16 cellular contexts compared by ENCODE assay signal in the genomic region with DNA sequence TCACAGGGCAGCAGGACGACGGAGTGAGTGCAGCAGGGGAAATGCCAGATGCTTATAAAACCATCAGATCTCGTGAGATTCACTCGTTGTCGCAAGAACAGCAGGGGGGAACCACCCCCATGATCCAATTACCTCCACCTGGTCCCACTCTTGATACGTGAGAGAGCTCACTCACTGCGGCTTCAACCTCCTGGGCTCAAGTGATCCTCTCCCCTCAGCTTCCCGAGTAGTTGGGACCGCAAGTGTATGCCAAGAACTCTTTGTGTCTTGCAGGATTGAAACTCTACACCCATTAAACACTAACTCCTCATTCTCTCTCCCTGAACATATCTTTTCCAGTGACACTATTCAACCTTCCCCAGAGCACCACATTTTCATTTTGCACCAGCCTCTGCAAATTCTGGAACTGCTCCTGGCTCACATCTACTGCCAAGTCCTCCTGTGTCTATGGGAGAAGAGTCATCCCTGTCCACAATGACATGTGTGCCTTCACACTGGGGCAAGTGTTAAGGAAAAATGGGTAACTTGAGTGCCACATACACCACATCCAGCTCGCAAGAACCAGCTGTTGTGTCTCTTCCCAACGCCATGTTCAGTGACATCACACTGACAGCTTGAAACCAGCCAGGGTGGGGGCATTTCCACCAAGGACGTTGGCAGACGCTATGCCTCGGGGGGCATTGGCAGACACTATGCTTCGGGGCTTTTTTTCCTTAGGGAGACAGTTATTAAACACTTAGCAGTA.
"Had no signal": no experiment of that assay in that cellular context is flagged by ENCODE, and none has a peak within 500 bp of the region (broad histone marks: within the 10 kb centered on the region; RNA-seq: fewer than 3 reads in every experiment).

No MANE protein-coding gene starts in this region.

- H3K4me1 ChIP-seq: lower lobe of right lung, transverse colon had no signal

- DNase-seq: activated CD4-positive, alpha-beta T cell treated with anti-CD3 and anti-CD28 coated beads, Interleukin-2, amount 50 U/mL, for 4 hours; activated CD4-positive, CD25-positive, alpha-beta regulatory T cell treated with anti-CD3 and anti-CD28 coated beads, Interleukin-2, amount 50 U/mL, for 72 hours; activated CD8-positive, alpha-beta memory T cell treated with anti-CD3 and anti-CD28 coated beads, Interleukin-2, amount 10 ng/mL, durations not matched to agents 7 days and 5 days; activated naive CD8-positive, alpha-beta T cell treated with anti-CD3 and anti-CD28 coated beads, Interleukin-2, amount 50 U/mL, for 24 hours; activated T-cell treated with anti-CD3 and anti-CD28 coated beads, Interleukin-2, amount 50 U/mL, for 4 hours; hypothalamus; lower lobe of right lung; midbrain; naive thymus-derived CD4-positive, alpha-beta T cell; right cardiac atrium; stimulated activated CD4-positive, alpha-beta T cell treated with anti-CD3 and anti-CD28 coated beads, Interleukin-1b, Interleukin-23, amount 100 ng/mL, for 48 hours; stimulated activated naive B cell treated with anti-CD40 and anti-IgM and Interleukin-4, amounts not matched to agents 10 μg/mL and 1 μg/mL and 100 μg/mL, for 72 hours; transverse colon had no signal

- H3K27me3 ChIP-seq: transverse colon had no signal

- H3K4me1 Mint-ChIP-seq: activated CD8-positive, alpha-beta memory T cell treated with anti-CD3 and anti-CD28 coated beads, Interleukin-2, amount 10 ng/mL, durations not matched to agents 7 days and 5 days; activated naive CD8-positive, alpha-beta T cell treated with anti-CD3 and anti-CD28 coated beads, Interleukin-2, amount 50 U/mL, for 24 hours; naive thymus-derived CD4-positive, alpha-beta T cell; stimulated activated naive B cell treated with anti-CD40 and anti-IgM and Interleukin-4, amounts not matched to agents 10 μg/mL and 1 μg/mL and 100 μg/mL, for 72 hours had no signal

- H3K36me3 ChIP-seq: lower lobe of right lung, transverse colon had no signal

- H3K27me3 Mint-ChIP-seq: activated CD8-positive, alpha-beta memory T cell treated with anti-CD3 and anti-CD28 coated beads, Interleukin-2, amount 10 ng/mL, durations not matched to agents 7 days and 5 days had no signal

- H3K27ac ChIP-seq: lower lobe of right lung, transverse colon had no signal

- H3K27ac Mint-ChIP-seq: activated CD8-positive, alpha-beta memory T cell treated with anti-CD3 and anti-CD28 coated beads, Interleukin-2, amount 10 ng/mL, durations not matched to agents 7 days and 5 days; activated naive CD8-positive, alpha-beta T cell treated with anti-CD3 and anti-CD28 coated beads, Interleukin-2, amount 50 U/mL, for 24 hours; naive thymus-derived CD4-positive, alpha-beta T cell; stimulated activated naive B cell treated with anti-CD40 and anti-IgM and Interleukin-4, amounts not matched to agents 10 μg/mL and 1 μg/mL and 100 μg/mL, for 72 hours had no signal

- H3K4me3 Mint-ChIP-seq: activated CD8-positive, alpha-beta memory T cell treated with anti-CD3 and anti-CD28 coated beads, Interleukin-2, amount 10 ng/mL, durations not matched to agents 7 days and 5 days; activated naive CD8-positive, alpha-beta T cell treated with anti-CD3 and anti-CD28 coated beads, Interleukin-2, amount 50 U/mL, for 24 hours; activated T-cell treated with anti-CD3 and anti-CD28 coated beads, Interleukin-2, amount 50 U/mL, for 4 hours; naive thymus-derived CD4-positive, alpha-beta T cell; stimulated activated naive B cell treated with anti-CD40 and anti-IgM and Interleukin-4, amounts not matched to agents 10 μg/mL and 1 μg/mL and 100 μg/mL, for 72 hours had no signal

- ATAC-seq: activated CD8-positive, alpha-beta memory T cell treated with anti-CD3 and anti-CD28 coated beads, Interleukin-2, amount 10 ng/mL, durations not matched to agents 7 days and 5 days; activated naive CD8-positive, alpha-beta T cell treated with anti-CD3 and anti-CD28 coated beads, Interleukin-2, amount 50 U/mL, for 24 hours; activated T-cell treated with anti-CD3 and anti-CD28 coated beads, Interleukin-2, amount 50 U/mL, for 4 hours; esophagus mucosa; lower lobe of right lung; naive thymus-derived CD4-positive, alpha-beta T cell; right cardiac atrium; stimulated activated naive B cell treated with anti-CD40 and anti-IgM and Interleukin-4, amounts not matched to agents 10 μg/mL and 1 μg/mL and 100 μg/mL, for 72 hours had no signal

- FAIRE-seq: astrocyte, endometrium had no signal

- H3K4me3 ChIP-seq: lower lobe of right lung, transverse colon had no signal
